8 cellular contexts compared by ENCODE assay signal in the genomic region with DNA sequence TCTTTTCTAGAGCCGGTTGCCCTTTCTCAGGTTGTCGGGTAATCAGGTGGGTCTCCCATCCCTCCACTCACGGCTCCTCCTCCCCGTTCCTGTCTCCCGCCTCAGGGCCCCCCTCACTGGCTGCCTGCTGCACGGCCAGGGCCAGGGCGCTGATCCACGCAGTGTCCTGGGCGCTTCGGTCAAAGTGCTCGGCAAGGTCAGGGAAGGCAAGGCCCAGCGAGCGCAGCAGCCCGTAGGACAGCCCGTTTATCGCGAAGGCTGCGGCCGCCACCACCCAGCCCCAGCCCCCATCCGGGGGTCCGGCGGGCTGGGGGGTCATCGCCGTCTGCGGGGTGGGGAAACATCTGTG. TPM values are rescaled to one million over a fixed set of nuclear protein-coding genes. Genes with fewer than 3 reads are reported as not detected.
DNase-seq lines count a peak whose midpoint lies in the region; ATAC-seq and FAIRE-seq lines count a peak whose summit lies in the region.

No MANE protein-coding gene starts in this region.

- no peak for FAIRE-seq in HTR-8/SVneo (lab: Jason Lieb, UNC)

- no peaks in the 10 kb centered on the region for H3K9me3 ChIP-seq in mononuclear cell (ENCODE audit: low read depth, low read length)

- H3K4me3 Mint-ChIP-seq in activated naive CD4-positive, alpha-beta T cell treated with anti-CD3 and anti-CD28 coated beads for 36 hours: peak overlapping the region; percentile 70
- peak overlapping the region; percentile 82 to 83 for H3K4me3 Mint-ChIP-seq in effector memory CD8-positive, alpha-beta T cell

- no peak for DNase-seq in activated naive CD4-positive, alpha-beta T cell treated with anti-CD3 and anti-CD28 coated beads for 36 hours
- DNase-seq in activated naive CD4-positive, alpha-beta T cell treated with anti-CD3 and anti-CD28 coated beads, Interleukin-2, amount 50 U/mL, for 72 hours (ENCODE audit: low spot score in 2 of 2): no peak
- DNase-seq in effector memory CD8-positive, alpha-beta T cell: no peak
- DNase-seq in HTR-8/SVneo (ENCODE audit: insufficient read length, low spot score): no peak
- no peak for DNase-seq in T1000 (lab: John Stamatoyannopoulos, UW)

- intact Hi-C loops in activated naive CD4-positive, alpha-beta T cell treated with anti-CD3 and anti-CD28 coated beads for 36 hours (cut with micrococcal nuclease): loop anchor here (1.0 to 10.0 kb wide), 2 partner anchors 8 to 532 kb away; a partner anchor contains a TSS

- peaks cover 38% of the 10 kb centered on the region for H3K27me3 ChIP-seq in mononuclear cell (ENCODE audit: insufficient read depth, low read length)

- no peaks in the 10 kb centered on the region for H3K36me3 Mint-ChIP-seq in activated naive CD4-positive, alpha-beta T cell treated with anti-CD3 and anti-CD28 coated beads for 36 hours (ENCODE audit: low read depth)
- H3K36me3 Mint-ChIP-seq in activated naive CD4-positive, alpha-beta T cell treated with anti-CD3 and anti-CD28 coated beads, Interleukin-2, amount 50 U/mL, for 72 hours: no peaks in the 10 kb centered on the region
- peaks cover 27% of the 10 kb centered on the region for H3K36me3 Mint-ChIP-seq in effector memory CD8-positive, alpha-beta T cell (ENCODE audit: insufficient read depth)

- H3K4me1 Mint-ChIP-seq in activated naive CD4-positive, alpha-beta T cell treated with anti-CD3 and anti-CD28 coated beads for 36 hours (ENCODE audit: low read depth): peaks cover 45% of the 10 kb centered on the region
- peaks cover 26 to 45% of the 10 kb centered on the region in 2 donors for H3K4me1 Mint-ChIP-seq in effector memory CD8-positive, alpha-beta T cell (ENCODE audit: low read depth in 2 of 2)

- H3K4me3 ChIP-seq in mononuclear cell (ENCODE audit: low read length) (peak overlapping the region; percentile 30), urinary bladder (ENCODE audit: low read depth, low read length) (peak overlapping the region; percentile 22)

- H3K27ac Mint-ChIP-seq in activated naive CD4-positive, alpha-beta T cell treated with anti-CD3 and anti-CD28 coated beads for 36 hours: no peak overlapping the region
- peak overlapping the region in 1 of 2 donors; percentile 72 for H3K27ac Mint-ChIP-seq in activated naive CD4-positive, alpha-beta T cell treated with anti-CD3 and anti-CD28 coated beads, Interleukin-2, amount 50 U/mL, for 72 hours
- H3K27ac Mint-ChIP-seq in effector memory CD8-positive, alpha-beta T cell: peak overlapping the region; percentile 88 to 96

- no peak overlapping the region for H3K27ac ChIP-seq in urinary bladder (ENCODE audit: low read depth)

- no peaks in the 10 kb centered on the region for H3K27me3 Mint-ChIP-seq in activated naive CD4-positive, alpha-beta T cell treated with anti-CD3 and anti-CD28 coated beads for 36 hours (ENCODE audit: low read depth)
- H3K27me3 Mint-ChIP-seq in effector memory CD8-positive, alpha-beta T cell: no peaks in the 10 kb centered on the region

- no peak for ATAC-seq in activated naive CD4-positive, alpha-beta T cell treated with anti-CD3 and anti-CD28 coated beads, Interleukin-2, amount 50 U/mL, for 72 hours
- ATAC-seq in effector memory CD8-positive, alpha-beta T cell (replicated peaks): no peak
- no peak for ATAC-seq in GM18861 (IDR thresholded peaks at IDR 0.05; ENCODE audit: unreplicated experiment)

- H3K4me1 ChIP-seq in mononuclear cell (ENCODE audit: insufficient read depth, low read length) (peaks cover 48% of the 10 kb centered on the region), urinary bladder (ENCODE audit: insufficient read depth) (peaks cover 2% of the 10 kb centered on the region)

- H3K9me3 Mint-ChIP-seq in activated naive CD4-positive, alpha-beta T cell treated with anti-CD3 and anti-CD28 coated beads for 36 hours: no peaks in the 10 kb centered on the region
- H3K9me3 Mint-ChIP-seq in activated naive CD4-positive, alpha-beta T cell treated with anti-CD3 and anti-CD28 coated beads, Interleukin-2, amount 50 U/mL, for 72 hours: no peaks in the 10 kb centered on the region
- H3K9me3 Mint-ChIP-seq in effector memory CD8-positive, alpha-beta T cell: no peaks in the 10 kb centered on the region

- WGBS in urinary bladder: 6% methylated on average over 25 of the region's 25 CpGs

- no peaks in the 10 kb centered on the region for H3K36me3 ChIP-seq in urinary bladder (ENCODE audit: insufficient read depth)

- CTCF ChIA-PET in activated naive CD4-positive, alpha-beta T cell treated with anti-CD3 and anti-CD28 coated beads for 36 hours (lab: Charles Lee): interaction anchor here (0.8 to 12.1 kb wide), 3 partner anchors 92 to 178 kb away, joined by 3 to 238 read pairs (median 4); no protein-coding TSS in a partner anchor

RNA-seq across cellular contexts. Expression of a gene that starts 0.7 kb away (rescaled TPM):
- total RNA-seq in activated naive CD4-positive, alpha-beta T cell treated with anti-CD3 and anti-CD28 coated beads for 36 hours: under 1 TPM; 0.30 to 0.64 TPM
- total RNA-seq in activated naive CD4-positive, alpha-beta T cell treated with anti-CD3 and anti-CD28 coated beads, Interleukin-2, amount 50 U/mL, for 72 hours: 1 to 10 TPM in 1 of 2 donors, under 1 TPM in 1; 0.30 to 1.1 TPM
- total RNA-seq in mononuclear cell: 0.63 TPM
- total RNA-seq in urinary bladder: not detected
- polyA plus RNA-seq in urinary bladder: 1.5 TPM

RNA-seq across cellular contexts. Expression of a gene that starts 7.4 kb away (rescaled TPM):
- total RNA-seq in activated naive CD4-positive, alpha-beta T cell treated with anti-CD3 and anti-CD28 coated beads for 36 hours: 1 to 10 TPM; 4.1 to 5.3 TPM
- 10 to 100 TPM in 1 of 2 donors, 1 to 10 TPM in 1; 5.0 to 10.5 TPM for total RNA-seq in activated naive CD4-positive, alpha-beta T cell treated with anti-CD3 and anti-CD28 coated beads, Interleukin-2, amount 50 U/mL, for 72 hours
- 0.42 TPM for total RNA-seq in mononuclear cell
- total RNA-seq in urinary bladder: 0.37 TPM
- 1.5 TPM for polyA plus RNA-seq in urinary bladder

RNA-seq across cellular contexts. Expression of a gene that starts 20.3 kb away (rescaled TPM):
- under 1 TPM; 0.62 to 0.74 TPM for total RNA-seq in activated naive CD4-positive, alpha-beta T cell treated with anti-CD3 and anti-CD28 coated beads for 36 hours
- under 1 TPM; 0.59 to 0.86 TPM for total RNA-seq in activated naive CD4-positive, alpha-beta T cell treated with anti-CD3 and anti-CD28 coated beads, Interleukin-2, amount 50 U/mL, for 72 hours
- not detected for total RNA-seq in mononuclear cell
- 12.5 TPM for total RNA-seq in urinary bladder
- 9.9 TPM for polyA plus RNA-seq in urinary bladder

RNA-seq across cellular contexts. Expression of a gene that starts 30.7 kb away (rescaled TPM):
- total RNA-seq in activated naive CD4-positive, alpha-beta T cell treated with anti-CD3 and anti-CD28 coated beads for 36 hours: 100 to 1,000 TPM; 120 to 130 TPM
- 100 to 1,000 TPM; 127 to 217 TPM for total RNA-seq in activated naive CD4-positive, alpha-beta T cell treated with anti-CD3 and anti-CD28 coated beads, Interleukin-2, amount 50 U/mL, for 72 hours
- 76.8 TPM for total RNA-seq in mononuclear cell
- total RNA-seq in urinary bladder: 32.9 TPM
- 305 TPM for polyA plus RNA-seq in urinary bladder

RNA-seq across cellular contexts. Expression of a gene that starts 36.9 kb away (rescaled TPM):
- total RNA-seq in activated naive CD4-positive, alpha-beta T cell treated with anti-CD3 and anti-CD28 coated beads for 36 hours: not detected
- total RNA-seq in activated naive CD4-positive, alpha-beta T cell treated with anti-CD3 and anti-CD28 coated beads, Interleukin-2, amount 50 U/mL, for 72 hours: not detected
- total RNA-seq in mononuclear cell (8.6 TPM), urinary bladder (5.0 TPM)
- polyA plus RNA-seq in urinary bladder: 18.8 TPM
